8 cellular contexts compared by ENCODE assay signal in genomic region chr1:195765099-195765498, GRCh38.
"Had no signal": no experiment of that assay in that cellular context is flagged by ENCODE, and none has a peak within 500 bp of the region (broad histone marks: within the 10 kb centered on the region; RNA-seq: fewer than 3 reads in every experiment).

No MANE protein-coding gene starts in this region.

- H2AFZ ChIP-seq: GM23338 had no signal

- DNase-seq: H9, HCEC 1CT, KBM-7 had no signal

- H3K27ac ChIP-seq: KMS-11 had no signal

- FAIRE-seq: H1, H54, HTR-8/SVneo had no signal

- H3K4me2 ChIP-seq: GM23338, KMS-11 had no signal

- H3K9ac ChIP-seq: KMS-11 had no signal

- H3K4me3 ChIP-seq: GM23338 had no signal

- ATAC-seq: GM23338 had no signal
